Comparison of ENCODE assay signal across 19 cellular contexts in genomic region chr6:56656466-56656865, GRCh38. TPM values are rescaled to one million over a fixed set of nuclear protein-coding genes. Genes with fewer than 3 reads are reported as not detected.
DNase-seq lines count a peak whose midpoint lies in the region; ATAC-seq and TF ChIP-seq lines count a peak whose summit lies in the region.
"Had no signal": no experiment of that assay in that cellular context is flagged by ENCODE, and none has a peak within 500 bp of the region (broad histone marks: within the 10 kb centered on the region; RNA-seq: fewer than 3 reads in every experiment).

No MANE protein-coding gene starts in this region.

- TF ChIP-seq CTCF in Calu3 (IDR thresholded peaks at IDR 0.05; ENCODE audit: unreplicated experiment): no peak
- TF ChIP-seq CTCF in RWPE2 (IDR thresholded peaks at IDR 0.05; ENCODE audit: poor library complexity, severe bottlenecking): no peak
- TF ChIP-seq CTCF in hepatocyte (IDR thresholded peaks at IDR 0.05; ENCODE audit: poor library complexity): no peak
- no peak for TF ChIP-seq CTCF in gastrocnemius medialis (IDR thresholded peaks at IDR 0.05 in 4 of 5, conservative IDR thresholded peaks at IDR 0.05 in 1 of 5)
- TF ChIP-seq CTCF in WERI-Rb-1 (IDR thresholded peaks at IDR 0.05; ENCODE audit: low read depth, low read length): no peak
- no peak for TF ChIP-seq CTCF in GM20000 (IDR thresholded peaks at IDR 0.05; ENCODE audit: extremely low read depth, missing control alignments)

- DNase-seq in Calu3: no peak
- DNase-seq in RWPE2 (ENCODE audit: low spot score): no peak
- no peak for DNase-seq in hepatocyte (ENCODE audit: low spot score)
- DNase-seq in gastrocnemius medialis: no peak
- no peak for DNase-seq in WERI-Rb-1
- DNase-seq in GM20000 (ENCODE audit: low spot score): no peak
- DNase-seq in activated CD8-positive, alpha-beta memory T cell treated with anti-CD3 and anti-CD28 coated beads, Interleukin-2, amount 50 U/mL, for 4 hours: no peak
- DNase-seq: ACHN; CD4-positive, alpha-beta T cell; DMS79 treated with DMSO at 0.1 percent for 48 hours; NCI-H1092; NCI-H1694 treated with DMSO at 0.1 percent for 48 hours; NCI-H345; NCI-H526 treated with DMSO at 0.1 percent for 48 hours; PC-9 had no signal

- peak overlapping the region; percentile 25 for H3K4me3 Mint-ChIP-seq in Calu3 (ENCODE audit: low read depth, unreplicated experiment)
- H3K4me3 Mint-ChIP-seq: B cell; CD4-positive, alpha-beta T cell had no signal

- BruUV-seq in Calu3 (replicated peaks; lab: Mats Ljungman, UMichigan): no TSS peak

- H3K4me3 ChIP-seq in RWPE2 (ENCODE audit: severe bottlenecking): no peak overlapping the region
- H3K4me3 ChIP-seq in hepatocyte: no peak overlapping the region
- no peak overlapping the region for H3K4me3 ChIP-seq in gastrocnemius medialis
- H3K4me3 ChIP-seq in WERI-Rb-1 (ENCODE audit: low read depth, low read length): no peak overlapping the region
- H3K4me3 ChIP-seq: HAP-1, PC-9 had no signal

- H3K79me2 ChIP-seq in hepatocyte: peaks cover 60% of the 10 kb centered on the region

- H3K9me3 ChIP-seq in RWPE2 (ENCODE audit: severe bottlenecking) (no peaks in the 10 kb centered on the region), hepatocyte (ENCODE audit: low read depth) (no peaks in the 10 kb centered on the region), gastrocnemius medialis (no peaks in the 10 kb centered on the region), WERI-Rb-1 (ENCODE audit: severe bottlenecking) (no peaks in the 10 kb centered on the region)
- H3K9me3 ChIP-seq: HAP-1 had no signal

- TF ChIP-seq POLR2A in gastrocnemius medialis (IDR thresholded peaks at IDR 0.05): no peak

- H3K27me3 Mint-ChIP-seq in Calu3 (ENCODE audit: unreplicated experiment): no peaks in the 10 kb centered on the region
- H3K27me3 Mint-ChIP-seq: B cell; CD4-positive, alpha-beta T cell had no signal

- H3K27me3 ChIP-seq in RWPE2 (ENCODE audit: insufficient read depth, poor library complexity, severe bottlenecking): no peaks in the 10 kb centered on the region
- H3K27me3 ChIP-seq in hepatocyte: no peaks in the 10 kb centered on the region
- H3K27me3 ChIP-seq in gastrocnemius medialis: no peaks in the 10 kb centered on the region
- H3K27me3 ChIP-seq in WERI-Rb-1 (ENCODE audit: insufficient read depth, low read depth, severe bottlenecking): no peaks in the 10 kb centered on the region

- peak overlapping the region; percentile 98 for H3K27ac ChIP-seq in RWPE2 (ENCODE audit: poor library complexity, severe bottlenecking)
- peak overlapping the region; percentile 8 for H3K27ac ChIP-seq in hepatocyte
- peak overlapping the region in 3 of 4 donors; percentile 5 to 49 (median 21) for H3K27ac ChIP-seq in gastrocnemius medialis
- H3K27ac ChIP-seq in WERI-Rb-1: no peak overlapping the region
- H3K27ac ChIP-seq: HL-60, PC-9 had no signal

- no peak overlapping the region for H2AFZ ChIP-seq in hepatocyte
- H2AFZ ChIP-seq: PC-9 had no signal

- H3K27ac Mint-ChIP-seq in Calu3 (ENCODE audit: unreplicated experiment): peak overlapping the region; percentile 96
- H3K27ac Mint-ChIP-seq: B cell; CD4-positive, alpha-beta T cell had no signal

- no peaks in the 10 kb centered on the region for H3K9me2 ChIP-seq in hepatocyte (replicated peaks; ENCODE audit: insufficient read depth)

- H3K4me2 ChIP-seq in hepatocyte: no peak overlapping the region
- H3K4me2 ChIP-seq: PC-9 had no signal

- H3K4me1 ChIP-seq in RWPE2 (ENCODE audit: insufficient read depth, poor library complexity, severe bottlenecking): peaks cover 68% of the 10 kb centered on the region
- peaks cover 27% of the 10 kb centered on the region for H3K4me1 ChIP-seq in hepatocyte (ENCODE audit: insufficient read depth)
- peaks cover 25 to 35% of the 10 kb centered on the region in 2 donors for H3K4me1 ChIP-seq in gastrocnemius medialis

- H3K36me3 Mint-ChIP-seq in Calu3 (ENCODE audit: insufficient read depth, unreplicated experiment): peaks cover 28% of the 10 kb centered on the region

- no peaks in the 10 kb centered on the region for H3K36me3 ChIP-seq in RWPE2 (ENCODE audit: low read depth)
- H3K36me3 ChIP-seq in hepatocyte (replicated peaks; ENCODE audit: insufficient read depth, low read depth): no peaks in the 10 kb centered on the region
- H3K36me3 ChIP-seq in gastrocnemius medialis: no peaks in the 10 kb centered on the region
- H3K36me3 ChIP-seq in WERI-Rb-1: no peaks in the 10 kb centered on the region
- H3K36me3 ChIP-seq: HAP-1 had no signal

- H4K20me1 ChIP-seq in hepatocyte (ENCODE audit: insufficient read depth, poor library complexity, severe bottlenecking): no peaks in the 10 kb centered on the region

- CTCF ChIA-PET in Calu3 (lab: Charles Lee): no interaction called here

- ATAC-seq in RWPE2 (ENCODE audit: low read depth) (no peak), gastrocnemius medialis (no peak), GM19035 (IDR thresholded peaks at IDR 0.05; ENCODE audit: unreplicated experiment) (no peak)

- peaks cover 69% of the 10 kb centered on the region for H3K4me1 Mint-ChIP-seq in Calu3 (ENCODE audit: low read depth, unreplicated experiment)
- H3K4me1 Mint-ChIP-seq: B cell had no signal

- no peaks in the 10 kb centered on the region for H3K9me3 Mint-ChIP-seq in Calu3 (ENCODE audit: low read depth, unreplicated experiment)
- H3K9me3 Mint-ChIP-seq: CD4-positive, alpha-beta T cell had no signal

- in situ Hi-C loops in gastrocnemius medialis (cut with MboI; ENCODE audit: low sequenced_read_pairs in 4 of 4): no loop called here

- intact Hi-C loops in Calu3 (cut with micrococcal nuclease; ENCODE audit: unreplicated experiment): no loop called here
- intact Hi-C loops in gastrocnemius medialis (cut with DNase I; ENCODE audit: low total_unique reads): no loop called here

RNA-seq across cellular contexts. Expression of gene DST, which starts 13.8 kb away (rescaled TPM):
- total RNA-seq in Calu3 (2022) (177 and 212 TPM in 2 replicates), hepatocyte (369 and 396 TPM in 2 replicates), gastrocnemius medialis (100 to 1,000 TPM; 114 to 219 (median 204) TPM)
- polyA plus RNA-seq in hepatocyte: 103 and 131 TPM in 2 replicates
